13 cellular contexts compared by ENCODE assay signal in the genomic region with DNA sequence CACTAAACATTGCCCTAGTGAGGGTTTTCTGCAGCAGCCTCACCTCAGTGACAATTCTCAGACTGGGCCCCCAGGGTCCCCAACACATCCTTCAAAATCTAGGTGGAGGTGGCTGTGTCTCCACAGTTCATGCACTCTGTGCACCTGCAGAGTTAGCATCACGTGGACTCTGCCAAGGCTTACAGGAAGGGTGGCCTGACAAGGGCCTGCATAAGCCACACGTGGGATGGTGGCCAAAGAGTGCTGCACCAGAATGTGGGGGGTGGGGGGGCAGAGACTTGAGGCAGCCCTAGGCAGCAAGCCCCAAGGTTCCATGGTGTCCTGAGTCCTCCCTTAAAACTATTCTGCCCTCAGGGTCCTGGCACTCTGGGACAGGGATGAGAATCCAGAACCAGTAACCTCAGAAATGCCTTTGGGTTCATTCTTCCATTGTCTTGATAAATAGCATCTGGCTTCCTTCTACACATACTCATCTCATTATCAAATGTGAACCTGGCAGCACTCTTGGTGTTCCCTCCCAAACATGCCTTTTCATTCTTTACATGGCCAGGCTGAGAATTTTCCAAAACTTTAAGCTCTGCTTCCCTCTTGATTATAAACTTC. TPM values are rescaled to one million over a fixed set of nuclear protein-coding genes. Genes with fewer than 3 reads are reported as not detected.
DNase-seq lines count a peak whose midpoint lies in the region; ATAC-seq and TF ChIP-seq lines count a peak whose summit lies in the region.
"Had no signal": no experiment of that assay in that cellular context is flagged by ENCODE, and none has a peak within 500 bp of the region (broad histone marks: within the 10 kb centered on the region; RNA-seq: fewer than 3 reads in every experiment).

No MANE protein-coding gene starts in this region.

- H3K36me3 ChIP-seq in left ventricle myocardium inferior (peaks cover 10% of the 10 kb centered on the region), lung (ENCODE audit: control insufficient read depth in 2 of 2, insufficient read depth in 2 of 2, low read length in 2 of 2) (peaks cover 0 to 1% of the 10 kb centered on the region in 2 donors), upper lobe of right lung (peaks cover 12% of the 10 kb centered on the region), tibial nerve (peaks cover 0 to 9% (median 2%) of the 10 kb centered on the region in 3 donors)

- H3K4me3 ChIP-seq in left ventricle myocardium inferior (no peak overlapping the region), lung (no peak overlapping the region), upper lobe of right lung (no peak overlapping the region), tibial nerve (no peak overlapping the region)

- no peak overlapping the region for H3K4me3 Mint-ChIP-seq in activated B cell treated with CpG ODN at 0.5 μM for 24 hours

- no peak for TF ChIP-seq POLR2A in tibial nerve (IDR thresholded peaks at IDR 0.05)

- H3K9me3 Mint-ChIP-seq in activated B cell treated with CpG ODN at 0.5 μM for 24 hours, result peaks cover under 1% of the 10 kb centered on the region

- H3K9me3 ChIP-seq in left ventricle myocardium inferior (replicated peaks) (no peaks in the 10 kb centered on the region), lung (ENCODE audit: control insufficient read depth in 2 of 2, insufficient read depth in 1 of 2, low read length in 1 of 2) (no peaks in the 10 kb centered on the region), upper lobe of right lung (no peaks in the 10 kb centered on the region), tibial nerve (no peaks in the 10 kb centered on the region)

- peaks cover 67% of the 10 kb centered on the region for H3K4me1 Mint-ChIP-seq in activated B cell treated with CpG ODN at 0.5 μM for 24 hours

- POLR2A ChIA-PET in activated B cell treated with CpG ODN at 0.5 μM for 24 hours (lab: Charles Lee), result interaction anchor here (0.6 to 2.3 kb wide), 4 partner anchors 48 to 142 kb away, joined by 3 to 7 read pairs (median 3); no protein-coding TSS in a partner anchor

- peak overlapping the region; percentile 0 for H3K27ac Mint-ChIP-seq in activated B cell treated with CpG ODN at 0.5 μM for 24 hours

- ATAC-seq in left cardiac atrium (no peak), activated B cell treated with CpG ODN at 0.5 μM for 24 hours (ENCODE audit: low read depth) (no peak), lung (ENCODE audit: insufficient read depth, low FRiP score) (no peak), upper lobe of right lung (no peak), GM21825 (IDR thresholded peaks at IDR 0.05; ENCODE audit: unreplicated experiment) (no peak)

- TF ChIP-seq CTCF in left ventricle myocardium inferior (IDR thresholded peaks at IDR 0.05; ENCODE audit: borderline replicate concordance) (no peak), activated B cell treated with CpG ODN at 0.5 μM for 24 hours (IDR thresholded peaks at IDR 0.05) (no peak), lung (IDR thresholded peaks at IDR 0.05; ENCODE audit: control extremely low read depth, extremely low read depth) (no peak), upper lobe of right lung (IDR thresholded peaks at IDR 0.05) (no peak), tibial nerve (IDR thresholded peaks at IDR 0.05) (no peak), GM20000 (IDR thresholded peaks at IDR 0.05; ENCODE audit: extremely low read depth, missing control alignments) (no peak)

- intact Hi-C loops in left ventricle myocardium inferior (cut with micrococcal nuclease), result no loop called here
- intact Hi-C loops in left cardiac atrium (cut with DNase I), result loop anchor here (10.0 kb wide), 2 partner anchors 48 to 222 kb away; a partner anchor contains a TSS
- intact Hi-C loops in activated B cell treated with CpG ODN at 0.5 μM for 24 hours (cut with micrococcal nuclease), result no loop called here
- intact Hi-C loops in upper lobe of right lung (cut with DNase I), result loop anchor here (10.0 kb wide), 1 partner anchor 92 kb away; no protein-coding TSS in a partner anchor

- CTCF ChIA-PET in activated B cell treated with CpG ODN at 0.5 μM for 24 hours (lab: Charles Lee), result interaction anchor here (2.4 to 4.0 kb wide), 2 partner anchors 68 to 146 kb away, joined by 18 to 23 read pairs; no protein-coding TSS in a partner anchor

- H3K4me1 ChIP-seq in left ventricle myocardium inferior, result peaks cover 57% of the 10 kb centered on the region
- H3K4me1 ChIP-seq in lung (ENCODE audit: control insufficient read depth in 2 of 2, insufficient read depth in 2 of 2, low read length in 2 of 2), result peaks cover 14 to 17% of the 10 kb centered on the region in 2 donors
- H3K4me1 ChIP-seq in upper lobe of right lung, result peaks cover 42% of the 10 kb centered on the region
- peaks cover 0 to 59% (median 23%) of the 10 kb centered on the region in 4 donors for H3K4me1 ChIP-seq in tibial nerve

- H3K27me3 ChIP-seq in left ventricle myocardium inferior (ENCODE audit: low read depth) (no peaks in the 10 kb centered on the region), lung (ENCODE audit: control insufficient read depth, insufficient read depth) (no peaks in the 10 kb centered on the region), upper lobe of right lung (no peaks in the 10 kb centered on the region), tibial nerve (no peaks in the 10 kb centered on the region)

- H3K27me3 Mint-ChIP-seq in activated B cell treated with CpG ODN at 0.5 μM for 24 hours, result no peaks in the 10 kb centered on the region

- 40 to 46% methylated on average over 1 to 2 of the region's 2 CpGs for WGBS in lung, 2 donors
- 80 to 83% methylated on average over 1 of the region's 2 CpGs for WGBS in tibial nerve, 2 donors

- H3K27ac ChIP-seq in left ventricle myocardium inferior (replicated peaks) (peak overlapping the region; percentile 98), lung (ENCODE audit: low read depth in 1 of 2, low read length in 1 of 2) (no peak overlapping the region), upper lobe of right lung (peak overlapping the region; percentile 95), tibial nerve (peak overlapping the region in 1 of 4 donors; percentile 94)
- H3K27ac ChIP-seq: C4-2B, VCaP had no signal

- peaks cover 21% of the 10 kb centered on the region for H3K36me3 Mint-ChIP-seq in activated B cell treated with CpG ODN at 0.5 μM for 24 hours (ENCODE audit: low read depth)

- DNase-seq in left ventricle myocardium inferior, result no peak
- no peak for DNase-seq in left cardiac atrium
- no peak for DNase-seq in activated B cell treated with CpG ODN at 0.5 μM for 24 hours
- DNase-seq in lung (ENCODE audit: low spot score), result peak; percentile 26
- DNase-seq in upper lobe of right lung, result no peak
- DNase-seq in tibial nerve (ENCODE audit: low spot score in 2 of 2), result no peak
- no peak for DNase-seq in GM20000 (ENCODE audit: low spot score)
- DNase-seq: activated gamma-delta T cell treated with Interleukin-2 at 50 U/mL for 16 hours, islet precursor cell, NCI-H2227 treated with DMSO at 0.1 percent for 48 hours had no signal

- no peak for TF ChIP-seq EP300 in tibial nerve (IDR thresholded peaks at IDR 0.05)

RNA-seq across cellular contexts. Expression of a gene that starts 1.6 kb away (rescaled TPM):
- total RNA-seq in left ventricle myocardium inferior (23.4 TPM), left cardiac atrium (10 to 100 TPM; 27.5 to 39.2 TPM), activated B cell treated with CpG ODN at 0.5 μM for 24 hours (59.9 and 60.5 TPM in 2 replicates), lung (100 to 1,000 TPM in 1 of 2 donors, 10 to 100 TPM in 1; 58.0 to 106 TPM), upper lobe of right lung (101 TPM), tibial nerve (10 to 100 TPM; 21.3 to 29.0 (median 23.1) TPM)
- polyA plus RNA-seq in lung, result 100 to 1,000 TPM in 1 of 2 donors, 10 to 100 TPM in 1; 85.1 to 242 TPM

RNA-seq across cellular contexts. Expression of a gene that starts 59.9 kb away (rescaled TPM):
- total RNA-seq in left ventricle myocardium inferior (3.5 TPM), left cardiac atrium (10 to 100 TPM in 1 of 2 donors, 1 to 10 TPM in 1; 3.8 to 14.4 TPM), activated B cell treated with CpG ODN at 0.5 μM for 24 hours (142 and 149 TPM in 2 replicates), lung (10 to 100 TPM; 14.0 to 33.3 TPM), upper lobe of right lung (12.4 TPM), tibial nerve (10 to 100 TPM; 17.1 to 54.4 (median 35.8) TPM)
- polyA plus RNA-seq in lung, result 10 to 100 TPM in 1 of 2 donors, 1 to 10 TPM in 1; 5.4 to 36.1 TPM

Comparison
In these comparisons a context has a peak if more than half of its experiments do, and no peak if none do; other contexts are left out.
1. intact Hi-C loops: an anchor here in left cardiac atrium (10.0 kb wide) and upper lobe of right lung (10.0 kb wide); none called in left ventricle myocardium inferior and activated B cell treated with CpG ODN at 0.5 μM for 24 hours.
2. H3K27ac ChIP-seq: peak in left ventricle myocardium inferior (single experiment) and upper lobe of right lung (single experiment); none in lung (0 of 2).